27 cellular contexts compared by ENCODE assay signal in genomic region chr5:156707750-156708149, GRCh38.
DNase-seq lines count a peak whose midpoint lies in the region; ATAC-seq, FAIRE-seq and TF ChIP-seq lines count a peak whose summit lies in the region.
"Had no signal": no experiment of that assay in that cellular context is flagged by ENCODE, and none has a peak within 500 bp of the region (broad histone marks: within the 10 kb centered on the region; RNA-seq: fewer than 3 reads in every experiment).

No MANE protein-coding gene starts in this region.

- intact Hi-C loops in left ventricle myocardium superior (cut with micrococcal nuclease) = no loop called here
- intact Hi-C loops in gastrocnemius medialis (cut with DNase I; ENCODE audit: low total_unique reads) = no loop called here

- H2AFZ ChIP-seq in smooth muscle cell (ENCODE audit: low read depth) = no peak overlapping the region

- peak overlapping the region in 1 of 2 donors; percentile 63 for H3K27ac ChIP-seq in right atrium auricular region
- peak overlapping the region; percentile 5 to 50 (median 34) for H3K27ac ChIP-seq in gastrocnemius medialis
- no peak overlapping the region for H3K27ac ChIP-seq in smooth muscle cell (ENCODE audit: low read depth)
- H3K27ac ChIP-seq: BLaER1 had no signal

- H3K4me2 ChIP-seq in smooth muscle cell = no peak overlapping the region
- H3K4me2 ChIP-seq: BLaER1 had no signal

- WGBS in smooth muscle cell (ENCODE audit: low lambda C conversion rate) = 85% methylated on average over 2 of the region's 2 CpGs

- H3K9ac ChIP-seq in smooth muscle cell (ENCODE audit: low read depth) = no peak overlapping the region
- H3K9ac ChIP-seq: BLaER1 had no signal

- no peak for FAIRE-seq in urothelium cell line (lab: Jason Lieb, UNC)
- FAIRE-seq: A204.1, GM12878, GM12892, GM18507, GM19239 had no signal

- H3K4me1 ChIP-seq in right atrium auricular region = no peaks in the 10 kb centered on the region
- H3K4me1 ChIP-seq in gastrocnemius medialis = peaks cover 26 to 32% of the 10 kb centered on the region in 2 donors
- no peaks in the 10 kb centered on the region for H3K4me1 ChIP-seq in smooth muscle cell (ENCODE audit: low read depth)
- H3K4me1 ChIP-seq: BE2C, BLaER1 had no signal

- no peaks in the 10 kb centered on the region for H4K20me1 ChIP-seq in smooth muscle cell (ENCODE audit: low read depth)
- H4K20me1 ChIP-seq: BLaER1 had no signal

- DNase-seq in left ventricle myocardium superior (no peak), right atrium auricular region (ENCODE audit: low spot score) (no peak), myocyte (ENCODE audit: low read depth) (peak; percentile 28), gastrocnemius medialis (no peak), urothelium cell line (ENCODE audit: low spot score) (no peak), smooth muscle cell (lab: John Stamatoyannopoulos, UW; ENCODE audit: unreplicated experiment) (no peak)
- DNase-seq: 8988T; ACHN; BE2C; C1 segment of cervical spinal cord; CD4-positive, alpha-beta memory T cell; CD4-positive, CD25-positive, alpha-beta regulatory T cell; CD8-positive, alpha-beta memory T cell; COR-L47; DMS 273 treated with DMSO at 0.1 percent for 48 hours; DMS153; DMS53; DMS79; DND-41; EL; GDM1 had no signal

- TF ChIP-seq POLR2A in gastrocnemius medialis (IDR thresholded peaks at IDR 0.05) = no peak

- H3K36me3 ChIP-seq in right atrium auricular region (no peaks in the 10 kb centered on the region), gastrocnemius medialis (no peaks in the 10 kb centered on the region), smooth muscle cell (ENCODE audit: low read depth) (no peaks in the 10 kb centered on the region)
- H3K36me3 ChIP-seq: BE2C, BLaER1 had no signal

- no peaks in the 10 kb centered on the region for H3K9me3 ChIP-seq in right atrium auricular region
- no peaks in the 10 kb centered on the region for H3K9me3 ChIP-seq in gastrocnemius medialis
- H3K9me3 ChIP-seq in smooth muscle cell (replicated peaks; ENCODE audit: low read depth) = no peaks in the 10 kb centered on the region
- H3K9me3 ChIP-seq: BE2C, BLaER1 had no signal

- H3K27me3 ChIP-seq in right atrium auricular region (no peaks in the 10 kb centered on the region), gastrocnemius medialis (no peaks in the 10 kb centered on the region), smooth muscle cell (ENCODE audit: low read depth) (no peaks in the 10 kb centered on the region)
- H3K27me3 ChIP-seq: BE2C, BLaER1 had no signal

- peak overlapping the region in 1 of 2 donors; percentile 3 for H3K4me3 ChIP-seq in right atrium auricular region
- peak overlapping the region in 1 of 4 donors; percentile 28 for H3K4me3 ChIP-seq in gastrocnemius medialis
- no peak overlapping the region for H3K4me3 ChIP-seq in smooth muscle cell
- H3K4me3 ChIP-seq: BLaER1, GM12878 had no signal

- ATAC-seq in left ventricle myocardium superior (peak; percentile 48), gastrocnemius medialis (peak; percentile 61 to 85)
- ATAC-seq: GM12878 had no signal

- H3F3A ChIP-seq in smooth muscle cell (ENCODE audit: low read depth) = no peaks in the 10 kb centered on the region

- TF ChIP-seq CTCF in right atrium auricular region (IDR thresholded peaks at IDR 0.05) (no peak), gastrocnemius medialis (IDR thresholded peaks at IDR 0.05 in 4 of 5, conservative IDR thresholded peaks at IDR 0.05 in 1 of 5) (no peak), smooth muscle cell (IDR thresholded peaks at IDR 0.05; ENCODE audit: borderline replicate concordance, insufficient read depth, poor library complexity, severe bottlenecking) (no peak)

- in situ Hi-C loops in gastrocnemius medialis (cut with MboI; ENCODE audit: low sequenced_read_pairs in 4 of 4) = no loop called here

- no peaks in the 10 kb centered on the region for H3K79me2 ChIP-seq in smooth muscle cell (ENCODE audit: low read depth)
